In genomic region chr13:51802601-51803000, GRCh38 we compare ENCODE assay signal across 8 cellular contexts. TPM values are rescaled to one million over a fixed set of nuclear protein-coding genes. Genes with fewer than 3 reads are reported as not detected.
DNase-seq lines count a peak whose midpoint lies in the region; ATAC-seq and TF ChIP-seq lines count a peak whose summit lies in the region.

No MANE protein-coding gene starts in this region.

- TF ChIP-seq CTCF in GM12864 (IDR thresholded peaks at IDR 0.05; ENCODE audit: low read depth, low read length, missing control alignments), result no peak
- no peak for TF ChIP-seq CTCF in SU-DHL-6 (IDR thresholded peaks at IDR 0.05; ENCODE audit: insufficient read depth, low read length, poor library complexity, severe bottlenecking)
- no peak for TF ChIP-seq CTCF in foreskin keratinocyte (conservative IDR thresholded peaks at IDR 0.05)

- H3K27ac ChIP-seq in SU-DHL-6 (ENCODE audit: low read depth, low read length) (no peak overlapping the region), foreskin keratinocyte (peak overlapping the region; percentile 96), rectal smooth muscle tissue (ENCODE audit: low read depth, low read length) (peak overlapping the region; percentile 97)

- no peaks in the 10 kb centered on the region for H3K4me1 ChIP-seq in foreskin keratinocyte
- H3K4me1 ChIP-seq in rectal smooth muscle tissue (ENCODE audit: control insufficient read depth, insufficient read depth, low read length), result peaks cover 24% of the 10 kb centered on the region

- H3K36me3 ChIP-seq in SU-DHL-6 (ENCODE audit: low read length) (no peaks in the 10 kb centered on the region), rectal smooth muscle tissue (ENCODE audit: control insufficient read depth, insufficient read depth, low read length) (no peaks in the 10 kb centered on the region)

- H4K20me1 ChIP-seq in SU-DHL-6 (ENCODE audit: low read depth, low read length), result no peaks in the 10 kb centered on the region

- H3F3A ChIP-seq in SU-DHL-6 (ENCODE audit: insufficient read depth), result peaks cover 14% of the 10 kb centered on the region; the same call in 1 of the 2 replicates

- no peaks in the 10 kb centered on the region for H3K27me3 ChIP-seq in SU-DHL-6 (ENCODE audit: low read length)
- H3K27me3 ChIP-seq in foreskin keratinocyte, result no peaks in the 10 kb centered on the region
- H3K27me3 ChIP-seq in rectal smooth muscle tissue (ENCODE audit: control insufficient read depth, insufficient read depth, low read length), result no peaks in the 10 kb centered on the region

- ATAC-seq in foreskin keratinocyte (no peak), HG03457 (IDR thresholded peaks at IDR 0.05; ENCODE audit: unreplicated experiment) (no peak), GM19463 (IDR thresholded peaks at IDR 0.05; ENCODE audit: unreplicated experiment) (no peak)

- H3K4me2 ChIP-seq in SU-DHL-6 (ENCODE audit: low read depth, low read length, poor library complexity, severe bottlenecking), result peak overlapping the region; percentile 80

- DNase-seq in GM12864 (ENCODE audit: low read depth) (no peak), foreskin keratinocyte (no peak), putamen (ENCODE audit: low spot score) (no peak), GDM1 (lab: John Stamatoyannopoulos, UW) (no peak)

- no peak overlapping the region for H2AFZ ChIP-seq in SU-DHL-6 (ENCODE audit: low read depth, low read length, severe bottlenecking)

- H3K9me3 ChIP-seq in SU-DHL-6 (ENCODE audit: insufficient read depth, low read length), result no peaks in the 10 kb centered on the region

- H3K79me2 ChIP-seq in SU-DHL-6 (ENCODE audit: insufficient read depth, low read length), result no peaks in the 10 kb centered on the region

- H3K9me2 ChIP-seq in SU-DHL-6 (replicated peaks; ENCODE audit: insufficient read depth, low read length), result no peaks in the 10 kb centered on the region

- peak overlapping the region; percentile 87; the same call in 1 of the 2 replicates for H3K4me3 ChIP-seq in GM12864 (ENCODE audit: low read depth, low read length)
- H3K4me3 ChIP-seq in SU-DHL-6 (ENCODE audit: insufficient read depth, low read length, poor library complexity, severe bottlenecking), result no peak overlapping the region
- H3K4me3 ChIP-seq in rectal smooth muscle tissue (ENCODE audit: low read length), result peak overlapping the region; percentile 87

- H3K9ac ChIP-seq in SU-DHL-6 (ENCODE audit: low read length) (peak overlapping the region; percentile 91), rectal smooth muscle tissue (ENCODE audit: low read length) (no peak overlapping the region)

RNA-seq across cellular contexts. Expression of gene DHRS12, which starts 1.4 kb away (rescaled TPM):
- total RNA-seq in foreskin keratinocyte, result 2.2 and 2.6 TPM in 2 replicates
- 4.7 and 5.0 TPM in 2 replicates for polyA plus RNA-seq in foreskin keratinocyte

RNA-seq across cellular contexts. Expression of gene TMEM272, which starts 42.4 kb away (rescaled TPM):
- not detected in 2 replicates for total RNA-seq in foreskin keratinocyte
- not detected in 2 replicates for polyA plus RNA-seq in foreskin keratinocyte

RNA-seq across cellular contexts. Expression of gene CCDC70, which starts 59.2 kb away (rescaled TPM):
- not detected in 2 replicates for total RNA-seq in foreskin keratinocyte
- polyA plus RNA-seq in foreskin keratinocyte, result not detected in 2 replicates
